ENCODE assay signal across 19 cellular contexts in the genomic region with DNA sequence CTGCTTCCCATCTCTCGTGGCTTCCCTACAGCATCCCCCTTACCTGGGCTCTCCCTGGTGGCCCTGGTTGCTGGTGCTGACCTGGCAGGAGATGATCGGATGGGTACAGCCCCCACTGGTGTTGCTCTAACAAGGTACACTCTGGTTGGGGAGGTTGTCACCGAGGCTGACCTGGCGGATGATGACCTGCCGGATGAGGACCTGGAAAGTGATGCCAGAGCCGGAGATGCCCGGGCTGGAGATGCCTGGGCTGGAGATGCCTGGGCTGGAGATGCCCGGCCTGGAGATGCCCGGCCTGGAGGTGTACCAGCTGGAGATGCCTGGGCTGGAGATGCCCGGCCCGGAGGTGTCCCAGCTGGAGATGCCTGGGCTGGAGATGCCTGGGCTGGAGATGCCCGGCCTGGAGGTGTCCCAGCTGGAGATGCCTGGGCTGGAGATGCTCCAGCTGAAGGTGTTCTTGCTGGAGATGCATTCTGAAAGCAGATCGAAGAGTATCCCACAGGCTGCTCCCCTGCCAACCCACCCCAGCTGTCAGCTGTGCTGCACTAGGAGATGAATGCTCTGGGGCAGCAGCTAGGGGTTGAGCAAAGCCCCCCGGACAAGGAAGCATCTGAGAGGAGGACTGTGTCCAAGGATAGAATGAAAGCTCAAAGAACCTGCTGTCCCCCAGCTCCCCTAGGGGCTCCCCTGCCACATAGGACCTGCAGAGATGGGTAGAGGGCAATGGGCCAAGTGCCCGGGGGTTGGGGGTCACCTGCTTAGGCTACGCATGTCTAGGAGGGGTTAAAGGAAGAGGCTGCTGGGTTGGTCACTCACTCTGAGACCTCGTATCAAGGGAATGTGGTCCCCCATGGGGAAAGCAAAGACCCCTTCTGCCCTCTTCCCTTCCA. TPM values are rescaled to one million over a fixed set of nuclear protein-coding genes. Genes with fewer than 3 reads are reported as not detected.
DNase-seq lines count a peak whose midpoint lies in the region; ATAC-seq and TF ChIP-seq lines count a peak whose summit lies in the region.
"Had no signal": no experiment of that assay in that cellular context is flagged by ENCODE, and none has a peak within 500 bp of the region (broad histone marks: within the 10 kb centered on the region; RNA-seq: fewer than 3 reads in every experiment).

No MANE protein-coding gene starts in this region.

- H3K4me3 ChIP-seq in endodermal cell (ENCODE audit: low read length), result no peak overlapping the region

- no peaks in the 10 kb centered on the region for H3K36me3 Mint-ChIP-seq in endodermal cell (ENCODE audit: low read depth)

- TF ChIP-seq CTCF in endodermal cell (conservative IDR thresholded peaks at IDR 0.05), result no peak

- H3K9ac ChIP-seq in endodermal cell (ENCODE audit: extremely low read depth, low read length, poor library complexity, severe bottlenecking), result no peak overlapping the region

- H3K27me3 Mint-ChIP-seq in stimulated activated naive CD8-positive, alpha-beta T cell treated with anti-CD3 and anti-CD28 coated beads, Interleukin-15, amount 100 ng/mL, for 72 hours, result no peaks in the 10 kb centered on the region
- peaks cover 2% of the 10 kb centered on the region for H3K27me3 Mint-ChIP-seq in endodermal cell (ENCODE audit: insufficient read depth)

- H3K27me3 ChIP-seq in endodermal cell (ENCODE audit: control insufficient read depth, insufficient read depth, low read length, poor library complexity, severe bottlenecking), result peaks cover 4% of the 10 kb centered on the region

- no peaks in the 10 kb centered on the region for H3K9me3 ChIP-seq in endodermal cell (ENCODE audit: control insufficient read depth, low read length)

- WGBS in endodermal cell (ENCODE audit: insufficient coverage in 1 of 2, insufficient read length in 1 of 2), 2 experiments, result 88 to 96% methylated on average over 9 to 16 of the region's 17 CpGs

- H3K27ac ChIP-seq in endodermal cell (ENCODE audit: low read depth, low read length), result no peak overlapping the region

- H3K27ac Mint-ChIP-seq in stimulated activated naive CD8-positive, alpha-beta T cell treated with anti-CD3 and anti-CD28 coated beads, Interleukin-15, amount 100 ng/mL, for 72 hours, result peak overlapping the region in 1 of 2 donors; percentile 40
- no peak overlapping the region for H3K27ac Mint-ChIP-seq in endodermal cell

- H3K36me3 ChIP-seq in endodermal cell (ENCODE audit: control insufficient read depth, insufficient read depth, low read length), result no peaks in the 10 kb centered on the region

- intact Hi-C loops in posterior vena cava (cut with DNase I), result no loop called here

- H3K4me1 Mint-ChIP-seq in stimulated activated naive CD8-positive, alpha-beta T cell treated with anti-CD3 and anti-CD28 coated beads, Interleukin-15, amount 100 ng/mL, for 72 hours, result peaks cover 10% of the 10 kb centered on the region
- H3K4me1 Mint-ChIP-seq in endodermal cell, result peaks cover 14% of the 10 kb centered on the region

- peak; percentile 1 for DNase-seq in stimulated activated naive CD8-positive, alpha-beta T cell treated with anti-CD3 and anti-CD28 coated beads, Interleukin-15, Interleukin-2, amounts not matched to agents 100 U/mL and 50 U/mL, for 24 hours
- no peak for DNase-seq in stimulated activated naive CD8-positive, alpha-beta T cell treated with anti-CD3 and anti-CD28 coated beads, Interleukin-15, amount 100 ng/mL, for 72 hours
- DNase-seq in endodermal cell (peak; percentile 33), posterior vena cava (ENCODE audit: low spot score) (peak; percentile 77), KBM-7 (no peak), amygdala (lab: John Stamatoyannopoulos, UW) (no peak)
- DNase-seq: AML-193, EL, H7, Karpas-422, MM.1S, NCI-H1092 treated with DMSO at 0.1 percent for 48 hours, NCI-H1694, NCI-H510A treated with DMSO at 0.1 percent for 48 hours, NCI-H82 had no signal

- H3K4me1 ChIP-seq in endodermal cell (ENCODE audit: control insufficient read depth, insufficient read depth, low read length), result no peaks in the 10 kb centered on the region

- ATAC-seq in stimulated activated naive CD8-positive, alpha-beta T cell treated with anti-CD3 and anti-CD28 coated beads, Interleukin-15, Interleukin-2, amounts not matched to agents 100 U/mL and 50 U/mL, for 24 hours, result no peak
- ATAC-seq in stimulated activated naive CD8-positive, alpha-beta T cell treated with anti-CD3 and anti-CD28 coated beads, Interleukin-15, amount 100 ng/mL, for 72 hours, result no peak
- no peak for ATAC-seq in HG03342 (IDR thresholded peaks at IDR 0.05; ENCODE audit: unreplicated experiment)
- no peak for ATAC-seq in HG03159 (IDR thresholded peaks at IDR 0.05; ENCODE audit: unreplicated experiment)
- ATAC-seq: Right ventricle myocardium inferior had no signal

- in situ Hi-C loops in KBM-7 (cut with MboI; ENCODE audit: low pct_unique_long_range_greater_than_20kb, low sequenced_read_pairs), result no loop called here

- H3K9me3 Mint-ChIP-seq in stimulated activated naive CD8-positive, alpha-beta T cell treated with anti-CD3 and anti-CD28 coated beads, Interleukin-15, amount 100 ng/mL, for 72 hours, result no peaks in the 10 kb centered on the region
- no peaks in the 10 kb centered on the region for H3K9me3 Mint-ChIP-seq in endodermal cell

- H3K4me3 Mint-ChIP-seq in stimulated activated naive CD8-positive, alpha-beta T cell treated with anti-CD3 and anti-CD28 coated beads, Interleukin-15, amount 100 ng/mL, for 72 hours, result no peak overlapping the region
- no peak overlapping the region for H3K4me3 Mint-ChIP-seq in endodermal cell

RNA-seq across cellular contexts. Expression of a gene that starts 10.6 kb away (rescaled TPM):
- 1 to 10 TPM; 2.5 to 6.4 TPM for total RNA-seq in endodermal cell
- polyA plus RNA-seq in endodermal cell (2013, experiment 1 of 2), result 0.61 TPM
- polyA plus RNA-seq in endodermal cell (2013, experiment 2 of 2), result 0.46 TPM
- total RNA-seq in posterior vena cava, result under 1 TPM; 0.24 to 0.37 TPM
- total RNA-seq: Right ventricle myocardium inferior had no signal

RNA-seq across cellular contexts. Expression of a gene that starts 42.2 kb away (rescaled TPM):
- 10 to 100 TPM; 54.1 to 61.8 TPM for total RNA-seq in endodermal cell
- polyA plus RNA-seq in endodermal cell (2013, experiment 1 of 2), result 197 TPM
- 184 TPM for polyA plus RNA-seq in endodermal cell (2013, experiment 2 of 2)
- 100 to 1,000 TPM in 1 of 2 donors, 10 to 100 TPM in 1; 62.8 to 107 TPM for total RNA-seq in posterior vena cava
- total RNA-seq: HT-29 had no signal

Comparison
In these comparisons a context has a peak if more than half of its experiments do, and no peak if none do; other contexts are left out.
1. DNase-seq: peak in stimulated activated naive CD8-positive, alpha-beta T cell treated with anti-CD3 and anti-CD28 coated beads, Interleukin-15, Interleukin-2, amounts not matched to agents 100 U/mL and 50 U/mL, for 24 hours (single experiment), endodermal cell (single experiment) and posterior vena cava (single experiment); none in stimulated activated naive CD8-positive, alpha-beta T cell treated with anti-CD3 and anti-CD28 coated beads, Interleukin-15, amount 100 ng/mL, for 72 hours (0 of 2), KBM-7 (single experiment) and amygdala (0 of 56).